2 cellular contexts compared by ENCODE assay signal in genomic region chr2:26157580-26157979, GRCh38.
TF ChIP-seq lines count a peak whose summit lies in the region.

No MANE protein-coding gene starts in this region.

TF ChIP-seq in IMR-90, 13 proteins besides CTCF, POLR2A, EP300 and RAD21:
- TF ChIP-seq CEBPB (IDR thresholded peaks at IDR 0.05; ENCODE audit: low read depth, low read length): peak; percentile 61
- TF ChIP-seq NFE2L2 (IDR thresholded peaks at IDR 0.05; ENCODE audit: low read depth, low read length): no peak
TF ChIP-seq in IMR-90: peak in this region for 1.

TF ChIP-seq in K562, 482 proteins besides CTCF, POLR2A, EP300 and RAD21 (continued from another document):
- no peak for TF ChIP-seq CEBPG (CRISPR knock-in tag; IDR thresholded peaks at IDR 0.05)
- TF ChIP-seq CEBPG (tag; conservative IDR thresholded peaks at IDR 0.05 in 1 of 2, IDR thresholded peaks at IDR 0.05 in 1 of 2): peak; percentile 43 to 59; a peak in 2 of 4 replicates
- TF ChIP-seq CEBPB (tag; IDR thresholded peaks at IDR 0.05): peak; percentile 61; the same call in 1 of the 2 replicates
- TF ChIP-seq MAFK (IDR thresholded peaks at IDR 0.05; ENCODE audit: low read length): no peak
TF ChIP-seq in K562: peak in this region for 2.
